29 cellular contexts compared by ENCODE assay signal in genomic region chr2:111159640-111160039, GRCh38.
"Had no signal": no experiment of that assay in that cellular context is flagged by ENCODE, and none has a peak within 500 bp of the region (broad histone marks: within the 10 kb centered on the region; RNA-seq: fewer than 3 reads in every experiment).

No MANE protein-coding gene starts in this region.

- H3K27ac ChIP-seq: ascending aorta, colonic mucosa, dorsolateral prefrontal cortex, parathyroid adenoma, tibial artery, WERI-Rb-1 had no signal

- H3K4me3 ChIP-seq: ascending aorta, colonic mucosa, dorsolateral prefrontal cortex, hepatocyte, tibial artery had no signal

- H3K27me3 Mint-ChIP-seq: activated T-cell treated with anti-CD3 and anti-CD28 coated beads, Interleukin-2, amount 50 U/mL, for 24 hours; activated T-helper 17 cell treated with anti-CD3 and anti-CD28 coated beads, Interleukin-2, amount 50 U/mL, for 72 hours; effector memory CD8-positive, alpha-beta T cell; stimulated activated naive CD8-positive, alpha-beta T cell treated with anti-CD3 and anti-CD28 coated beads, Interleukin-15, amount 100 ng/mL, for 72 hours had no signal

- H3K36me3 ChIP-seq: ascending aorta, colonic mucosa, WERI-Rb-1 had no signal

- H3K4me2 ChIP-seq: hepatocyte had no signal

- H2AFZ ChIP-seq: hepatocyte, parathyroid adenoma had no signal

- H3K9ac ChIP-seq: parathyroid adenoma had no signal

- H3K27me3 ChIP-seq: ascending aorta, colonic mucosa, dorsolateral prefrontal cortex, hepatocyte, tibial artery had no signal

- H3K4me3 Mint-ChIP-seq: activated CD8-positive, alpha-beta T cell treated with anti-CD3 and anti-CD28 coated beads, Interleukin-2, amount 10 ng/mL, durations not matched to agents 7 days and 5 days; activated T-cell treated with anti-CD3 and anti-CD28 coated beads, Interleukin-2, amount 50 U/mL, for 24 hours; activated T-helper 17 cell treated with anti-CD3 and anti-CD28 coated beads, Interleukin-2, amount 50 U/mL, for 72 hours; effector memory CD8-positive, alpha-beta T cell; immature natural killer cell; nephron; stimulated activated naive CD8-positive, alpha-beta T cell treated with anti-CD3 and anti-CD28 coated beads, Interleukin-15, amount 100 ng/mL, for 72 hours had no signal

- H3K4me1 ChIP-seq: colonic mucosa had no signal

- FAIRE-seq: endothelial cell of umbilical vein, frontal cortex had no signal

- ATAC-seq: activated CD8-positive, alpha-beta T cell treated with anti-CD3 and anti-CD28 coated beads, Interleukin-2, amount 10 ng/mL, durations not matched to agents 7 days and 5 days; activated naive CD4-positive, alpha-beta T cell treated with anti-CD3 and anti-CD28 coated beads, Interleukin-2, amount 50 U/mL, for 72 hours; activated T-helper 17 cell treated with anti-CD3 and anti-CD28 coated beads, Interleukin-2, amount 50 U/mL, for 72 hours; effector memory CD8-positive, alpha-beta T cell; esophagus mucosa; left ventricle myocardium superior; right cardiac atrium; stimulated activated naive CD8-positive, alpha-beta T cell treated with anti-CD3 and anti-CD28 coated beads, Interleukin-15, amount 100 ng/mL, for 72 hours had no signal

- DNase-seq: activated CD4-positive, alpha-beta T cell treated with anti-CD3 and anti-CD28 coated beads for 1 hour; activated CD4-positive, alpha-beta T cell treated with anti-CD3 and anti-CD28 coated beads, Interleukin-2, amount 50 U/mL, for 1 hour; activated CD8-positive, alpha-beta memory T cell treated with anti-CD3 and anti-CD28 coated beads, Interleukin-2, amount 50 U/mL, for 4 hours; activated CD8-positive, alpha-beta T cell treated with anti-CD3 and anti-CD28 coated beads, Interleukin-2, amount 10 ng/mL, durations not matched to agents 7 days and 5 days; activated T-cell treated with anti-CD3 and anti-CD28 coated beads, Interleukin-2, amount 50 U/mL, for 24 hours; central memory CD4-positive, alpha-beta T cell; colonic mucosa; dorsolateral prefrontal cortex; effector memory CD8-positive, alpha-beta T cell; glutamatergic neuron; immature natural killer cell; left ventricle myocardium superior; mammary epithelial cell; midbrain; right cardiac atrium; stimulated activated CD4-positive, alpha-beta T cell treated with anti-CD3 and anti-CD28 coated beads, Interleukin-12 subunit alpha, Interleukin-12 subunit beta, amount 100 ng/mL, for 4 hours; stimulated activated CD4-positive, alpha-beta T cell treated with anti-CD3 and anti-CD28 coated beads, Interleukin-4, amount 100 ng/mL, for 4 hours; stimulated activated naive CD8-positive, alpha-beta T cell treated with anti-CD3 and anti-CD28 coated beads, Interleukin-15, amount 100 ng/mL, for 72 hours; tibial artery; WERI-Rb-1 had no signal

- H3K9me3 ChIP-seq: ascending aorta, colonic mucosa, tibial artery had no signal

- H3K27ac Mint-ChIP-seq: activated CD8-positive, alpha-beta T cell treated with anti-CD3 and anti-CD28 coated beads, Interleukin-2, amount 10 ng/mL, durations not matched to agents 7 days and 5 days; activated naive CD4-positive, alpha-beta T cell treated with anti-CD3 and anti-CD28 coated beads, Interleukin-2, amount 50 U/mL, for 72 hours; activated T-cell treated with anti-CD3 and anti-CD28 coated beads, Interleukin-2, amount 50 U/mL, for 24 hours; activated T-helper 17 cell treated with anti-CD3 and anti-CD28 coated beads, Interleukin-2, amount 50 U/mL, for 72 hours; nephron; stimulated activated naive CD8-positive, alpha-beta T cell treated with anti-CD3 and anti-CD28 coated beads, Interleukin-15, amount 100 ng/mL, for 72 hours had no signal

- H3K9me3 Mint-ChIP-seq: activated naive CD4-positive, alpha-beta T cell treated with anti-CD3 and anti-CD28 coated beads, Interleukin-2, amount 50 U/mL, for 72 hours; activated T-cell treated with anti-CD3 and anti-CD28 coated beads, Interleukin-2, amount 50 U/mL, for 24 hours; activated T-helper 17 cell treated with anti-CD3 and anti-CD28 coated beads, Interleukin-2, amount 50 U/mL, for 72 hours; effector memory CD8-positive, alpha-beta T cell; immature natural killer cell; nephron; stimulated activated naive CD8-positive, alpha-beta T cell treated with anti-CD3 and anti-CD28 coated beads, Interleukin-15, amount 100 ng/mL, for 72 hours had no signal
